Comparison of ENCODE assay signal across 8 cellular contexts in the genomic region with DNA sequence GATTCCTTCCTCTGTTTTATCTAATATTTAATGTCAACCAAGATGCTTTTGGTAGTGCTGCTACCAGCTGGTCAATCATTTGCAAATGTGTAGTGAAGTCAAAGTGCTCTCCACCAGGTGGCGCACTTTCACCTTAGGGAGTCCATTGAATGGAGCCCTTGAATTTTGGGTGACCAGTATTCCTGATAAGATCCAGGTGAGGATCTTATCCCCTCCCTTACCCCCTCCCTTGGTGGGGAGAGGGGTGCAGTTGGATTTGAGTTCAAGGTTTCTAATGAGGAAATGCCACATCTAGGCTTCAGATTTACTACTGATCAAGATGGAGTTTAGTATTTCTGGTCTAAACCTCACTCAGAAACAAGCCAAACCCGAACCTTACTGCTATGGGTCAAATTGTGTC. TPM values are rescaled to one million over a fixed set of nuclear protein-coding genes. Genes with fewer than 3 reads are reported as not detected.
DNase-seq lines count a peak whose midpoint lies in the region; ATAC-seq, FAIRE-seq and TF ChIP-seq lines count a peak whose summit lies in the region.

No MANE protein-coding gene starts in this region.

- no peak overlapping the region for H3K27ac ChIP-seq in testis

- no peaks in the 10 kb centered on the region for H3K36me3 ChIP-seq in testis (ENCODE audit: low read depth, missing control alignments)

- H3K9me3 ChIP-seq in testis = no peaks in the 10 kb centered on the region

- H3K4me3 ChIP-seq in Jurkat, Clone E6-1 (ENCODE audit: low read length) = no peak overlapping the region
- no peak overlapping the region for H3K4me3 ChIP-seq in testis

- TF ChIP-seq POLR2A in testis (IDR thresholded peaks at IDR 0.05) = no peak

- DNase-seq in CMK (ENCODE audit: low read depth) (peak; percentile 74), RCC 7860 (ENCODE audit: low spot score) (peak; percentile 38), fibroblast of the conjunctiva (ENCODE audit: low read depth) (peak; percentile 76), nucleus accumbens (lab: John Stamatoyannopoulos, UW) (peak in 55 of 56 donors; percentile 13 to 97 (median 71)), testis (peak; percentile 98)
- peak; percentile 76 for DNase-seq in Jurkat, Clone E6-1 (ENCODE audit: low read depth, low spot score)
- peak; percentile 64 to 78 for DNase-seq in activated T-helper 1 cell treated with anti-CD3 and anti-CD28 coated beads, Interleukin-2, amount 50 U/mL, for 16 hours (ENCODE audit: low read depth in 1 of 2, low spot score in 1 of 2)

- intact Hi-C loops in testis (cut with DNase I; ENCODE audit: low total_unique reads) = loop anchor here (5.0 kb wide), 1 partner anchor 104 kb away; no protein-coding TSS in a partner anchor

- TF ChIP-seq CTCF in testis (IDR thresholded peaks at IDR 0.05) = peak; percentile 96 to 98 (median 98)

- FAIRE-seq in RCC 7860 (lab: Jason Lieb, UNC) = peak; percentile 33

- peak; percentile 86 for ATAC-seq in GM19438 (IDR thresholded peaks at IDR 0.05; ENCODE audit: low read depth, unreplicated experiment)

- H3K27me3 ChIP-seq in testis = no peaks in the 10 kb centered on the region

- H3K4me1 ChIP-seq in testis = peaks cover 9% of the 10 kb centered on the region

- 38 to 43% methylated on average over 2 of the region's 2 CpGs for WGBS in testis, 2 donors

RNA-seq across cellular contexts. Expression of gene E2F6, which starts 12.0 kb away (rescaled TPM):
- 22.5 TPM for polyA plus RNA-seq in Jurkat, Clone E6-1 (2012; ENCODE audit: insufficient read depth, insufficient read length)
- total RNA-seq in testis = 10 to 100 TPM; 15.7 to 24.3 TPM
- 20.2 TPM for polyA plus RNA-seq in testis (ENCODE audit: insufficient read depth, low read depth, low replicate concordance)

RNA-seq across cellular contexts. Expression of gene GREB1, which starts 55.9 kb away (rescaled TPM):
- 3.8 TPM for polyA plus RNA-seq in Jurkat, Clone E6-1 (2012; ENCODE audit: insufficient read depth, insufficient read length)
- 100 to 1,000 TPM in 1 of 2 donors, 10 to 100 TPM in 1; 91.0 to 136 TPM for total RNA-seq in testis
- polyA plus RNA-seq in testis (ENCODE audit: insufficient read depth, low read depth, low replicate concordance) = 29.8 TPM

Comparison
In these comparisons a context has a peak if more than half of its experiments do, and no peak if none do; other contexts are left out.
1. DNase-seq: peak in every context shown above with its lines; median percentile 98 in testis; 76 in Jurkat, Clone E6-1; 76 in fibroblast of the conjunctiva; 74 in CMK; 71 in activated T-helper 1 cell treated with anti-CD3 and anti-CD28 coated beads, Interleukin-2, amount 50 U/mL, for 16 hours; 71 in nucleus accumbens; 38 in RCC 7860.